In genomic region chr2:74527741-74528140, GRCh38 we compare ENCODE assay signal across 6 cellular contexts. TPM values are rescaled to one million over a fixed set of nuclear protein-coding genes. Genes with fewer than 3 reads are reported as not detected.
A peak's percentile ranks its signal among the peaks of the same experiment; 100 is the strongest.
DNase-seq lines count a peak whose midpoint lies in the region; ATAC-seq, FAIRE-seq and TF ChIP-seq lines count a peak whose summit lies in the region.
"Had no signal": no experiment of that assay in that cellular context is flagged by ENCODE, and none has a peak within 500 bp of the region (broad histone marks: within the 10 kb centered on the region; RNA-seq: fewer than 3 reads in every experiment).

No MANE protein-coding gene starts in this region.

- CTCF ChIA-PET in H1 (lab: Charles Lee; ENCODE audit: partially characterized antibody), result interaction anchor here (1.7 kb wide), 1 partner anchor 24 kb away, joined by 11 read pairs; no protein-coding TSS in a partner anchor

- H2AFZ ChIP-seq in H1 (ENCODE audit: low read length), result no peak overlapping the region

- TF ChIP-seq POLR2A in H1 (IDR thresholded peaks at IDR 0.05; ENCODE audit: control extremely low read depth in 1 of 2, low read depth in 2 of 2, low read length in 2 of 2), result no peak

- H4K20me1 ChIP-seq in H1 (replicated peaks in 1 of 2; ENCODE audit: control insufficient read depth in 1 of 2, insufficient read depth in 2 of 2, low read length in 2 of 2), result peaks cover 3 to 6% of the 10 kb centered on the region in 2 experiments

- H3K4me1 ChIP-seq in H1 (replicated peaks in 1 of 4; ENCODE audit: control insufficient read depth in 3 of 4, insufficient read depth in 4 of 4, low read length in 3 of 4), result peaks cover 4 to 13% (median 6%) of the 10 kb centered on the region in 4 experiments; a peak in 6 of 7 replicates

- no peak overlapping the region for H3K27ac ChIP-seq in H1 (ENCODE audit: low read depth, low read length)

- no peak overlapping the region for H3K18ac ChIP-seq in H1 (ENCODE audit: extremely low read depth, low read length)

- 88% methylated on average over 9 of the region's 9 CpGs; no CpG with 5 or more reads in 1 of the 2 experiments for WGBS in H1 (ENCODE audit: extremely low coverage in 1 of 2, insufficient coverage in 1 of 2, insufficient read length in 1 of 2, insufficient replicate concordance in 2 of 2, low coverage in 1 of 2, low lambda C conversion rate in 2 of 2, missing lambda C conversion rate in 1 of 2), 2 experiments

- H2BK120ac ChIP-seq in H1 (replicated peaks; ENCODE audit: low read depth, low read length), result no peak overlapping the region

- TF ChIP-seq CTCF in H1 (IDR thresholded peaks at IDR 0.05; ENCODE audit: control extremely low read depth in 1 of 3, insufficient read depth in 1 of 3, low read depth in 1 of 3, low read length in 3 of 3), result no peak

- no peak overlapping the region for H2AK5ac ChIP-seq in H1 (ENCODE audit: low read depth, low read length)

- TF ChIP-seq RAD21 in H1 (IDR thresholded peaks at IDR 0.05 in 1 of 2, conservative IDR thresholded peaks at IDR 0.05 in 1 of 2; ENCODE audit: low read depth in 2 of 2, low read length in 2 of 2), result no peak

- H2BK15ac ChIP-seq in H1 (ENCODE audit: low read length), result no peak overlapping the region

- peaks cover 5 to 25% (median 18%) of the 10 kb centered on the region in 4 experiments; a peak in 7 of 8 replicates for H3K36me3 ChIP-seq in H1 (ENCODE audit: control insufficient read depth in 2 of 4, insufficient read depth in 4 of 4, low read length in 3 of 4)

- no peak overlapping the region; a peak in 1 of 4 replicates for H3K4me2 ChIP-seq in H1 (ENCODE audit: insufficient read depth in 1 of 2, low read depth in 2 of 2, low read length in 2 of 2)

- peaks cover 0 to 3% (median under 1%) of the 10 kb centered on the region in 4 experiments; a peak in 3 of 7 replicates for H3K27me3 ChIP-seq in H1 (replicated peaks in 1 of 4; ENCODE audit: control insufficient read depth in 3 of 4, extremely low read depth in 1 of 4, insufficient read depth in 3 of 4, low read length in 3 of 4)

- H2BK12ac ChIP-seq in H1 (ENCODE audit: low read depth, low read length), result no peak overlapping the region

- H3K56ac ChIP-seq in H1 (replicated peaks; ENCODE audit: insufficient read length, low read depth, low read length), result no peak overlapping the region

- no peak overlapping the region for H2BK5ac ChIP-seq in H1 (ENCODE audit: low read depth, low read length)

- peaks cover 9% of the 10 kb centered on the region; the same call in 1 of the 2 replicates for H3K23me2 ChIP-seq in H1 (ENCODE audit: low read depth, low read length)

- H4K91ac ChIP-seq in H1 (replicated peaks; ENCODE audit: insufficient read length, low read length), result no peak overlapping the region

- no peak overlapping the region for H3K23ac ChIP-seq in H1 (ENCODE audit: insufficient read length)

- peaks cover 0 to 18% of the 10 kb centered on the region in 2 experiments; a peak in 2 of 4 replicates for H3K79me2 ChIP-seq in H1 (ENCODE audit: control insufficient read depth in 1 of 2, insufficient read depth in 2 of 2, low read length in 2 of 2)

- DNase-seq in Jurkat, Clone E6-1 (ENCODE audit: low read depth, low spot score), result no peak
- DNase-seq in H1 (ENCODE audit: low read depth in 1 of 2, low spot score in 2 of 2), result no peak
- DNase-seq in NCI-H345 treated with DMSO at 0.1 percent for 48 hours (lab: John Stamatoyannopoulos, UW; ENCODE audit: unreplicated experiment), result no peak
- DNase-seq: NK-92 treated with Interleukin-12 subunit alpha and Interleukin-12 subunit beta, amount 100 ng/mL, for 24 hours had no signal

- peaks cover 10% of the 10 kb centered on the region for H3K79me1 ChIP-seq in H1 (ENCODE audit: low read depth, low read length)

- no peak overlapping the region for H3K14ac ChIP-seq in H1 (ENCODE audit: insufficient read length)

- H3K9me3 ChIP-seq in H1 (ENCODE audit: insufficient read depth in 2 of 2, low read depth in 1 of 2, low read length in 1 of 2), result no peaks in the 10 kb centered on the region

- peak overlapping the region; percentile 43 for H4K8ac ChIP-seq in H1 (ENCODE audit: extremely low read depth, insufficient read depth, low read length)

- POLR2A ChIA-PET in H1 (lab: Charles Lee; ENCODE audit: partially characterized antibody), result interaction anchor here (2.1 to 5.9 kb wide), 4 partner anchors 17 to 28 kb away, joined by 8 to 73 read pairs (median 28); partner anchors contain the start of gene LBX2

- TF ChIP-seq EP300 in H1 (IDR thresholded peaks at IDR 0.05; ENCODE audit: borderline replicate concordance in 1 of 2, low read depth in 2 of 2, low read length in 2 of 2), result no peak

- no peak overlapping the region for H3K9ac ChIP-seq in H1 (replicated peaks in 1 of 4; ENCODE audit: extremely low read depth in 1 of 4, low read depth in 3 of 4, low read length in 3 of 4)

- H3K4me3 ChIP-seq in Jurkat, Clone E6-1 (ENCODE audit: low read length), result peak overlapping the region; percentile 99
- H3K4me3 ChIP-seq in H1 (ENCODE audit: extremely low read depth in 1 of 4, insufficient read depth in 2 of 4, low read depth in 3 of 4, low read length in 4 of 4), result no peak overlapping the region
- H3K4me3 ChIP-seq: lung had no signal

- no peak overlapping the region for H2BK20ac ChIP-seq in H1 (ENCODE audit: low read length)

- ATAC-seq in GM18502 (IDR thresholded peaks at IDR 0.05; ENCODE audit: poor library complexity, unreplicated experiment), result no peak

- H3K4ac ChIP-seq in H1 (replicated peaks; ENCODE audit: insufficient read length, low read depth, low read length), result no peak overlapping the region

- no peak overlapping the region for H4K5ac ChIP-seq in H1 (ENCODE audit: insufficient read length, low read depth, low read length)

- FAIRE-seq in H1 (lab: Jason Lieb, UNC), result no peak

TF ChIP-seq in H1, 55 proteins besides CTCF, POLR2A, EP300 and RAD21 (continues in another document):
- no peak for TF ChIP-seq YY1 (IDR thresholded peaks at IDR 0.05; ENCODE audit: low read depth, low read length)
- TF ChIP-seq BRCA1 (IDR thresholded peaks at IDR 0.05; ENCODE audit: low read depth, low read length), result no peak

RNA-seq across cellular contexts. Expression of gene DQX1, which starts 1.7 kb away (rescaled TPM):
- 2.7 TPM for polyA plus RNA-seq in Jurkat, Clone E6-1 (2012; ENCODE audit: insufficient read depth, insufficient read length)
- total RNA-seq in H1 (2021; fragmentation: NEBNext Ultra II Directional; extraction: Animal tissue kit (Norgen Biotek cat#: 25700)), result 0.57 and 0.76 TPM in 2 replicates
- polyA plus RNA-seq in H1 (2011; rRNA removed), result 1.1 TPM in 2 replicates
- polyA plus RNA-seq in H1 (2011; cell fraction: cytosol; rRNA removed), result 1.4 TPM
- polyA plus RNA-seq in H1 (2011; cell fraction: nucleus; rRNA removed), result 9.0 TPM
- 0.51 to 1.4 TPM (median 0.73 TPM) in 4 replicates for polyA plus RNA-seq in H1 (2012, experiment 1 of 2)
- polyA plus RNA-seq in H1 (2012, experiment 2 of 2), result 0.47 TPM
- polyA plus RNA-seq in H1 (2013, experiment 1 of 2), result 0.85 TPM
- polyA plus RNA-seq in H1 (2013, experiment 2 of 2), result 0.35 TPM
- 0.44 and 1.1 TPM in 2 replicates for polyA minus RNA-seq in H1 (2011; rRNA and poly(A)+ RNA removed)
- not detected for polyA minus RNA-seq in H1 (2011; cell fraction: cytosol; rRNA and poly(A)+ RNA removed)
- polyA minus RNA-seq in H1 (2011; cell fraction: nucleus; rRNA and poly(A)+ RNA removed), result 2.1 TPM

RNA-seq across cellular contexts. Expression of gene AUP1, which starts 1.8 kb away (rescaled TPM):
- 134 TPM for polyA plus RNA-seq in Jurkat, Clone E6-1 (2012; ENCODE audit: insufficient read depth, insufficient read length)
- 82.7 and 83.4 TPM in 2 replicates for total RNA-seq in H1 (2021; fragmentation: NEBNext Ultra II Directional; extraction: Animal tissue kit (Norgen Biotek cat#: 25700))
- polyA plus RNA-seq in H1 (2011; rRNA removed), result 121 and 162 TPM in 2 replicates
- 134 TPM for polyA plus RNA-seq in H1 (2011; cell fraction: cytosol; rRNA removed)
- 469 TPM for polyA plus RNA-seq in H1 (2011; cell fraction: nucleus; rRNA removed)
- 82.2 to 98.1 TPM (median 92.2 TPM) in 4 replicates for polyA plus RNA-seq in H1 (2012, experiment 1 of 2)
- polyA plus RNA-seq in H1 (2012, experiment 2 of 2), result 103 TPM
- 124 TPM for polyA plus RNA-seq in H1 (2013, experiment 1 of 2)
- polyA plus RNA-seq in H1 (2013, experiment 2 of 2), result 130 TPM
- polyA minus RNA-seq in H1 (2011; rRNA and poly(A)+ RNA removed), result 63.7 and 83.7 TPM in 2 replicates
- polyA minus RNA-seq in H1 (2011; cell fraction: cytosol; rRNA and poly(A)+ RNA removed), result 54.0 TPM
- polyA minus RNA-seq in H1 (2011; cell fraction: nucleus; rRNA and poly(A)+ RNA removed), result 85.4 TPM

RNA-seq across cellular contexts. Expression of gene HTRA2, which starts 2.0 kb away (rescaled TPM):
- 83.7 TPM for polyA plus RNA-seq in Jurkat, Clone E6-1 (2012; ENCODE audit: insufficient read depth, insufficient read length)
- 21.6 and 24.6 TPM in 2 replicates for total RNA-seq in H1 (2021; fragmentation: NEBNext Ultra II Directional; extraction: Animal tissue kit (Norgen Biotek cat#: 25700))
- polyA plus RNA-seq in H1 (2011; rRNA removed), result 37.6 TPM in 2 replicates
- 33.9 TPM for polyA plus RNA-seq in H1 (2011; cell fraction: cytosol; rRNA removed)
- polyA plus RNA-seq in H1 (2011; cell fraction: nucleus; rRNA removed), result 41.8 TPM
- polyA plus RNA-seq in H1 (2012, experiment 1 of 2), result 22.7 to 30.7 TPM (median 27.3 TPM) in 4 replicates
- 36.9 TPM for polyA plus RNA-seq in H1 (2012, experiment 2 of 2)
- 19.1 TPM for polyA plus RNA-seq in H1 (2013, experiment 1 of 2)
- polyA plus RNA-seq in H1 (2013, experiment 2 of 2), result 18.5 TPM
- polyA minus RNA-seq in H1 (2011; rRNA and poly(A)+ RNA removed), result 27.1 and 32.7 TPM in 2 replicates
- 15.4 TPM for polyA minus RNA-seq in H1 (2011; cell fraction: cytosol; rRNA and poly(A)+ RNA removed)
- polyA minus RNA-seq in H1 (2011; cell fraction: nucleus; rRNA and poly(A)+ RNA removed), result 27.5 TPM

RNA-seq across cellular contexts. Expression of gene TLX2, which starts 13.5 kb away (rescaled TPM):
- 2.2 TPM for polyA plus RNA-seq in Jurkat, Clone E6-1 (2012; ENCODE audit: insufficient read depth, insufficient read length)
- total RNA-seq in H1 (2021; fragmentation: NEBNext Ultra II Directional; extraction: Animal tissue kit (Norgen Biotek cat#: 25700)), result 0.15 and 0.17 TPM in 2 replicates
- polyA plus RNA-seq in H1 (2011; rRNA removed), result 0.06 and 0.17 TPM in 2 replicates
- 0.09 TPM for polyA plus RNA-seq in H1 (2011; cell fraction: cytosol; rRNA removed)
- 0.44 TPM for polyA plus RNA-seq in H1 (2011; cell fraction: nucleus; rRNA removed)
- polyA plus RNA-seq in H1 (2012, experiment 1 of 2), result 0.11 to 0.47 TPM (median 0.28 TPM) in 4 replicates
- polyA plus RNA-seq in H1 (2012, experiment 2 of 2), result not detected
- 0.06 TPM for polyA plus RNA-seq in H1 (2013, experiment 1 of 2)
- 0.06 TPM for polyA plus RNA-seq in H1 (2013, experiment 2 of 2)
- 0.12 TPM in 1 of 2 replicates, not detected in the other for polyA minus RNA-seq in H1 (2011; rRNA and poly(A)+ RNA removed)
- not detected for polyA minus RNA-seq in H1 (2011; cell fraction: cytosol; rRNA and poly(A)+ RNA removed)
- 1.1 TPM for polyA minus RNA-seq in H1 (2011; cell fraction: nucleus; rRNA and poly(A)+ RNA removed)
- total RNA-seq: lung had no signal

RNA-seq across cellular contexts. Expression of gene PCGF1, which starts 20.2 kb away (rescaled TPM):
- 42.2 TPM for polyA plus RNA-seq in Jurkat, Clone E6-1 (2012; ENCODE audit: insufficient read depth, insufficient read length)
- 10.0 and 13.8 TPM in 2 replicates for total RNA-seq in H1 (2021; fragmentation: NEBNext Ultra II Directional; extraction: Animal tissue kit (Norgen Biotek cat#: 25700))
- polyA plus RNA-seq in H1 (2011; rRNA removed), result 12.1 and 23.7 TPM in 2 replicates
- polyA plus RNA-seq in H1 (2011; cell fraction: cytosol; rRNA removed), result 15.4 TPM
- 13.2 TPM for polyA plus RNA-seq in H1 (2011; cell fraction: nucleus; rRNA removed)
- polyA plus RNA-seq in H1 (2012, experiment 1 of 2), result 9.2 to 15.1 TPM (median 14.9 TPM) in 4 replicates
- polyA plus RNA-seq in H1 (2012, experiment 2 of 2), result 10.1 TPM
- polyA plus RNA-seq in H1 (2013, experiment 1 of 2), result 10.7 TPM
- 8.6 TPM for polyA plus RNA-seq in H1 (2013, experiment 2 of 2)
- 17.4 and 23.0 TPM in 2 replicates for polyA minus RNA-seq in H1 (2011; rRNA and poly(A)+ RNA removed)
- polyA minus RNA-seq in H1 (2011; cell fraction: cytosol; rRNA and poly(A)+ RNA removed), result 11.3 TPM
- polyA minus RNA-seq in H1 (2011; cell fraction: nucleus; rRNA and poly(A)+ RNA removed), result 14.3 TPM
